Comparison of ENCODE assay signal across 8 cellular contexts in genomic region chr17:32445976-32446375, GRCh38. TPM values are rescaled to one million over a fixed set of nuclear protein-coding genes. Genes with fewer than 3 reads are reported as not detected.
A peak's percentile ranks its signal among the peaks of the same experiment; 100 is the strongest.
DNase-seq lines count a peak whose midpoint lies in the region; ATAC-seq, FAIRE-seq and TF ChIP-seq lines count a peak whose summit lies in the region.

No MANE protein-coding gene starts in this region.

- ATAC-seq in naive thymus-derived CD8-positive, alpha-beta T cell = no peak
- no peak for ATAC-seq in foreskin keratinocyte

- peaks cover 27% of the 10 kb centered on the region for H3K4me1 ChIP-seq in CD8-positive, alpha-beta memory T cell (ENCODE audit: insufficient read depth, low read length)
- H3K4me1 ChIP-seq in foreskin keratinocyte = peaks cover 7% of the 10 kb centered on the region

- H3K27ac ChIP-seq in CD8-positive, alpha-beta memory T cell (ENCODE audit: low read depth, low read length) = no peak overlapping the region
- H3K27ac ChIP-seq in foreskin keratinocyte = no peak overlapping the region

- peak overlapping the region; percentile 78 to 92 (median 89) for H3K4me3 Mint-ChIP-seq in CD8-positive, alpha-beta memory T cell
- H3K4me3 Mint-ChIP-seq in naive thymus-derived CD8-positive, alpha-beta T cell = peak overlapping the region; percentile 77 to 97 (median 89)

- CTCF ChIA-PET in CD8-positive, alpha-beta memory T cell (lab: Charles Lee) = interaction anchor here (1.5 to 4.4 kb wide), 2 partner anchors 10 to 16 kb away, joined by 3 to 40 read pairs; no protein-coding TSS in a partner anchor

- peaks cover 0 to 44% (median 11%) of the 10 kb centered on the region in 3 donors for H3K36me3 Mint-ChIP-seq in CD8-positive, alpha-beta memory T cell
- H3K36me3 Mint-ChIP-seq in naive thymus-derived CD8-positive, alpha-beta T cell = peaks cover 0 to 43% (median 10%) of the 10 kb centered on the region in 3 donors

- no peaks in the 10 kb centered on the region for H3K27me3 ChIP-seq in CD8-positive, alpha-beta memory T cell (ENCODE audit: insufficient read depth, low read length, poor library complexity, severe bottlenecking)
- H3K27me3 ChIP-seq in bronchial epithelial cell (ENCODE audit: control insufficient read depth, insufficient read depth, low read length) (no peaks in the 10 kb centered on the region), foreskin keratinocyte (peaks cover 2% of the 10 kb centered on the region)

- H3K9me3 Mint-ChIP-seq in CD8-positive, alpha-beta memory T cell = no peaks in the 10 kb centered on the region
- H3K9me3 Mint-ChIP-seq in naive thymus-derived CD8-positive, alpha-beta T cell = no peaks in the 10 kb centered on the region

- DNase-seq in CD8-positive, alpha-beta memory T cell = no peak
- DNase-seq in LHCN-M2 (ENCODE audit: low read depth) (peak; percentile 21), bronchial epithelial cell (ENCODE audit: low read depth) (peak; percentile 38), GM13977 (ENCODE audit: low spot score) (no peak), SW 1271 (lab: John Stamatoyannopoulos, UW) (no peak), foreskin keratinocyte (no peak)
- no peak for DNase-seq in naive thymus-derived CD8-positive, alpha-beta T cell
- DNase-seq in activated CD4-positive, alpha-beta T cell treated with anti-CD3 and anti-CD28 coated beads, Interleukin-2, amount 50 U/mL, for 48 hours = no peak

- no peaks in the 10 kb centered on the region for H3K9me3 ChIP-seq in CD8-positive, alpha-beta memory T cell (ENCODE audit: low read length)

- H3K36me3 ChIP-seq in CD8-positive, alpha-beta memory T cell (ENCODE audit: insufficient read depth, low read length) = peaks cover 2% of the 10 kb centered on the region
- H3K36me3 ChIP-seq in bronchial epithelial cell (ENCODE audit: control insufficient read depth, insufficient read depth, low read length) = peaks cover 4% of the 10 kb centered on the region

- in situ Hi-C loops in GM13977 (cut with MboI; ENCODE audit: low pct_unique_long_range_greater_than_20kb, low sequenced_read_pairs, unreplicated experiment) = no loop called here

- peak overlapping the region in 6 of 8 donors; percentile 17 to 95 (median 87) for H3K27ac Mint-ChIP-seq in CD8-positive, alpha-beta memory T cell
- H3K27ac Mint-ChIP-seq in naive thymus-derived CD8-positive, alpha-beta T cell = peak overlapping the region in 7 of 10 donors; percentile 23 to 91 (median 63)

- POLR2A ChIA-PET in CD8-positive, alpha-beta memory T cell (lab: Charles Lee) = no interaction called here
- POLR2A ChIA-PET in naive thymus-derived CD8-positive, alpha-beta T cell (lab: Charles Lee) = interaction anchor here (0.6 to 2.3 kb wide), 2 partner anchors 131 to 431 kb away, joined by 3 to 5 read pairs; partner anchors contain the start of gene MYO1D

- TF ChIP-seq CTCF in bronchial epithelial cell (IDR thresholded peaks at IDR 0.05; ENCODE audit: insufficient read depth, low read length, severe bottlenecking) = no peak
- no peak for TF ChIP-seq CTCF in GM13977 (IDR thresholded peaks at IDR 0.05; ENCODE audit: extremely low read depth, insufficient read depth, missing control alignments)
- TF ChIP-seq CTCF in foreskin keratinocyte (conservative IDR thresholded peaks at IDR 0.05) = no peak

- H3K27me3 Mint-ChIP-seq in CD8-positive, alpha-beta memory T cell = peaks cover 0 to 2% of the 10 kb centered on the region in 2 donors
- H3K27me3 Mint-ChIP-seq in naive thymus-derived CD8-positive, alpha-beta T cell = no peaks in the 10 kb centered on the region

- FAIRE-seq in bronchial epithelial cell (lab: Jason Lieb, UNC) = no peak

- H3K4me3 ChIP-seq in CD8-positive, alpha-beta memory T cell (ENCODE audit: low read length) = no peak overlapping the region
- H3K4me3 ChIP-seq in bronchial epithelial cell (ENCODE audit: low read depth, low read length) = no peak overlapping the region

- peaks cover 40 to 51% (median 48%) of the 10 kb centered on the region in 3 donors for H3K4me1 Mint-ChIP-seq in CD8-positive, alpha-beta memory T cell
- peaks cover 7 to 48% (median 44%) of the 10 kb centered on the region in 4 donors for H3K4me1 Mint-ChIP-seq in naive thymus-derived CD8-positive, alpha-beta T cell

RNA-seq across cellular contexts. Expression of gene PSMD11, which starts 1.7 kb away (rescaled TPM):
- total RNA-seq in CD8-positive, alpha-beta memory T cell = 100 to 1,000 TPM; 175 to 187 TPM
- 145 TPM for polyA plus RNA-seq in CD8-positive, alpha-beta memory T cell
- total RNA-seq in LHCN-M2 (2014; rRNA removed) = 96.0 and 100.0 TPM in 2 replicates
- polyA plus RNA-seq in LHCN-M2 (2012) = 95.3 TPM
- 74.2 and 98.2 TPM in 2 replicates for total RNA-seq in bronchial epithelial cell
- total RNA-seq in naive thymus-derived CD8-positive, alpha-beta T cell = 10 to 100 TPM; 64.9 to 72.2 TPM
- polyA plus RNA-seq in naive thymus-derived CD8-positive, alpha-beta T cell = 100 to 1,000 TPM; 102 to 122 (median 112) TPM
- 100 and 119 TPM in 2 replicates for total RNA-seq in foreskin keratinocyte
- 78.0 and 99.3 TPM in 2 replicates for polyA plus RNA-seq in foreskin keratinocyte

RNA-seq across cellular contexts. Expression of gene CDK5R1, which starts 40.8 kb away (rescaled TPM):
- total RNA-seq in CD8-positive, alpha-beta memory T cell = 1 to 10 TPM; 6.8 to 7.0 TPM
- polyA plus RNA-seq in CD8-positive, alpha-beta memory T cell = 6.0 TPM
- total RNA-seq in LHCN-M2 (2014; rRNA removed) = 4.2 and 8.6 TPM in 2 replicates
- polyA plus RNA-seq in LHCN-M2 (2012) = 9.3 TPM
- total RNA-seq in bronchial epithelial cell = 2.9 and 5.5 TPM in 2 replicates
- 10 to 100 TPM; 17.6 to 17.8 TPM for total RNA-seq in naive thymus-derived CD8-positive, alpha-beta T cell
- 10 to 100 TPM in 1 of 3 donors, 1 to 10 TPM in 2; 5.9 to 12.0 (median 9.6) TPM for polyA plus RNA-seq in naive thymus-derived CD8-positive, alpha-beta T cell
- 9.5 and 11.8 TPM in 2 replicates for total RNA-seq in foreskin keratinocyte
- polyA plus RNA-seq in foreskin keratinocyte = 4.5 and 4.9 TPM in 2 replicates

Comparison
In these comparisons a context has a peak if more than half of its experiments do, and no peak if none do; other contexts are left out.
1. DNase-seq: peak in LHCN-M2 (single experiment) and bronchial epithelial cell (single experiment); none in CD8-positive, alpha-beta memory T cell (0 of 5), naive thymus-derived CD8-positive, alpha-beta T cell (0 of 10), GM13977 (single experiment), SW 1271 (0 of 2), activated CD4-positive, alpha-beta T cell treated with anti-CD3 and anti-CD28 coated beads, Interleukin-2, amount 50 U/mL, for 48 hours (0 of 2) and foreskin keratinocyte (0 of 2).